15 cellular contexts compared by ENCODE assay signal in genomic region chr10:11299125-11299524, GRCh38.
DNase-seq lines count a peak whose midpoint lies in the region; ATAC-seq and TF ChIP-seq lines count a peak whose summit lies in the region.
"Had no signal": no experiment of that assay in that cellular context is flagged by ENCODE, and none has a peak within 500 bp of the region (broad histone marks: within the 10 kb centered on the region; RNA-seq: fewer than 3 reads in every experiment).

No MANE protein-coding gene starts in this region.

- H3K9me3 Mint-ChIP-seq in activated CD4-positive, alpha-beta T cell treated with anti-CD3 and anti-CD28 coated beads, Interleukin-2, amount 10 ng/mL, durations not matched to agents 24 days and 14 days = no peaks in the 10 kb centered on the region
- no peaks in the 10 kb centered on the region for H3K9me3 Mint-ChIP-seq in CD8-positive, alpha-beta T cell
- H3K9me3 Mint-ChIP-seq in immature natural killer cell (no peaks in the 10 kb centered on the region), osteocyte (ENCODE audit: unreplicated experiment) (no peaks in the 10 kb centered on the region)
- H3K9me3 Mint-ChIP-seq: GM23338 had no signal

- H3K36me3 Mint-ChIP-seq in activated CD4-positive, alpha-beta T cell treated with anti-CD3 and anti-CD28 coated beads, Interleukin-2, amount 10 ng/mL, durations not matched to agents 24 days and 14 days (ENCODE audit: low read depth) = peaks cover 76% of the 10 kb centered on the region
- peaks cover 96% of the 10 kb centered on the region for H3K36me3 Mint-ChIP-seq in CD8-positive, alpha-beta T cell
- H3K36me3 Mint-ChIP-seq in immature natural killer cell = peaks cover 31 to 66% (median 58%) of the 10 kb centered on the region in 3 donors
- H3K36me3 Mint-ChIP-seq in osteocyte (ENCODE audit: unreplicated experiment) = peaks cover 13% of the 10 kb centered on the region

- no peaks in the 10 kb centered on the region for H3K4me1 ChIP-seq in CD8-positive, alpha-beta T cell (ENCODE audit: insufficient read depth, low read length)
- H3K4me1 ChIP-seq in smooth muscle cell (ENCODE audit: low read depth) = no peaks in the 10 kb centered on the region
- H3K4me1 ChIP-seq: Caco-2 had no signal

- no peaks in the 10 kb centered on the region for H3K79me2 ChIP-seq in smooth muscle cell (ENCODE audit: low read depth)

- H3K4me2 ChIP-seq in smooth muscle cell = no peak overlapping the region
- H3K4me2 ChIP-seq: GM23338 had no signal

- no peaks in the 10 kb centered on the region for H4K20me1 ChIP-seq in smooth muscle cell (ENCODE audit: low read depth)

- intact Hi-C loops in activated CD4-positive, alpha-beta T cell treated with anti-CD3 and anti-CD28 coated beads, Interleukin-2, amount 10 ng/mL, durations not matched to agents 24 days and 14 days (cut with micrococcal nuclease) = no loop called here
- intact Hi-C loops in CD8-positive, alpha-beta T cell (cut with DNase I, micrococcal nuclease) = no loop called here

- TF ChIP-seq POLR2A in GM18505 (IDR thresholded peaks at IDR 0.05; ENCODE audit: borderline replicate concordance, extremely low read depth, insufficient read depth, insufficient read length) = no peak

- peaks cover 56% of the 10 kb centered on the region for H3K36me3 ChIP-seq in CD8-positive, alpha-beta T cell (ENCODE audit: insufficient read depth, low read length)
- no peaks in the 10 kb centered on the region for H3K36me3 ChIP-seq in smooth muscle cell (ENCODE audit: low read depth)

- peaks cover 2% of the 10 kb centered on the region for H3K4me1 Mint-ChIP-seq in activated CD4-positive, alpha-beta T cell treated with anti-CD3 and anti-CD28 coated beads, Interleukin-2, amount 10 ng/mL, durations not matched to agents 24 days and 14 days
- H3K4me1 Mint-ChIP-seq in CD8-positive, alpha-beta T cell (ENCODE audit: low read depth) = peaks cover 18% of the 10 kb centered on the region
- H3K4me1 Mint-ChIP-seq in immature natural killer cell (peaks cover 56 to 90% of the 10 kb centered on the region in 2 donors), osteocyte (ENCODE audit: unreplicated experiment) (peaks cover 8% of the 10 kb centered on the region)
- H3K4me1 Mint-ChIP-seq: GM23338 had no signal

- no peaks in the 10 kb centered on the region for H3K9me3 ChIP-seq in CD8-positive, alpha-beta T cell (ENCODE audit: low read length)
- no peaks in the 10 kb centered on the region for H3K9me3 ChIP-seq in smooth muscle cell (replicated peaks; ENCODE audit: low read depth)

- no peak overlapping the region for H3K4me3 Mint-ChIP-seq in activated CD4-positive, alpha-beta T cell treated with anti-CD3 and anti-CD28 coated beads, Interleukin-2, amount 10 ng/mL, durations not matched to agents 24 days and 14 days
- H3K4me3 Mint-ChIP-seq in CD8-positive, alpha-beta T cell = no peak overlapping the region
- H3K4me3 Mint-ChIP-seq in immature natural killer cell = no peak overlapping the region
- H3K4me3 Mint-ChIP-seq in osteocyte (ENCODE audit: unreplicated experiment) = no peak overlapping the region
- H3K4me3 Mint-ChIP-seq: GM23338 had no signal

- no peak for ATAC-seq in CD8-positive, alpha-beta T cell
- ATAC-seq in HG02840 (IDR thresholded peaks at IDR 0.05; ENCODE audit: low FRiP score, unreplicated experiment) (no peak), GM18505 (IDR thresholded peaks at IDR 0.05; ENCODE audit: unreplicated experiment) (no peak)
- ATAC-seq: GM23338 had no signal

- WGBS in smooth muscle cell (ENCODE audit: low lambda C conversion rate) = 94% methylated on average over 11 of the region's 11 CpGs

- no peak overlapping the region for H2AFZ ChIP-seq in smooth muscle cell (ENCODE audit: low read depth)
- H2AFZ ChIP-seq: GM23338 had no signal

- CTCF ChIA-PET in CD8-positive, alpha-beta T cell (lab: Charles Lee) = no interaction called here

- no peaks in the 10 kb centered on the region for H3K27me3 Mint-ChIP-seq in activated CD4-positive, alpha-beta T cell treated with anti-CD3 and anti-CD28 coated beads, Interleukin-2, amount 10 ng/mL, durations not matched to agents 24 days and 14 days
- no peaks in the 10 kb centered on the region for H3K27me3 Mint-ChIP-seq in CD8-positive, alpha-beta T cell (ENCODE audit: low read depth)
- H3K27me3 Mint-ChIP-seq in immature natural killer cell (ENCODE audit: low read depth in 3 of 3) = peaks cover 11 to 57% (median 52%) of the 10 kb centered on the region in 3 donors
- no peaks in the 10 kb centered on the region for H3K27me3 Mint-ChIP-seq in osteocyte (ENCODE audit: unreplicated experiment)

- no peak overlapping the region for H3K27ac ChIP-seq in CD8-positive, alpha-beta T cell (ENCODE audit: low read depth, low read length)
- no peak overlapping the region for H3K27ac ChIP-seq in smooth muscle cell (ENCODE audit: low read depth)
- H3K27ac ChIP-seq: C4-2B had no signal

- no peaks in the 10 kb centered on the region for H3F3A ChIP-seq in smooth muscle cell (ENCODE audit: low read depth)

- no peak overlapping the region for H3K4me3 ChIP-seq in CD8-positive, alpha-beta T cell (ENCODE audit: low read depth, low read length)
- H3K4me3 ChIP-seq in smooth muscle cell = no peak overlapping the region
- H3K4me3 ChIP-seq: GM23338 had no signal

- no peak overlapping the region for H3K9ac ChIP-seq in smooth muscle cell (ENCODE audit: low read depth)

- DNase-seq in activated CD4-positive, alpha-beta T cell treated with anti-CD3 and anti-CD28 coated beads, Interleukin-2, amount 10 ng/mL, durations not matched to agents 24 days and 14 days = no peak
- no peak for DNase-seq in activated CD4-positive, alpha-beta T cell treated with anti-CD3 and anti-CD28 coated beads, Interleukin-2, amount 50 U/mL, for 48 hours
- DNase-seq in CD8-positive, alpha-beta T cell = peak in 1 of 7 experiments; percentile 44
- DNase-seq in immature natural killer cell (no peak), osteocyte (ENCODE audit: extremely low spot score, unreplicated experiment) (peak; percentile 76), smooth muscle cell (lab: John Stamatoyannopoulos, UW; ENCODE audit: unreplicated experiment) (no peak)
- DNase-seq: Caco-2, DMS53, NCI-H1436 treated with DMSO at 0.1 percent for 48 hours, NCI-H2081, NCI-H524 had no signal

- no peak for TF ChIP-seq CTCF in CD8-positive, alpha-beta T cell (IDR thresholded peaks at IDR 0.05)
- TF ChIP-seq CTCF in osteocyte (IDR thresholded peaks at IDR 0.05) (no peak), smooth muscle cell (IDR thresholded peaks at IDR 0.05; ENCODE audit: borderline replicate concordance, insufficient read depth, poor library complexity, severe bottlenecking) (no peak)

- peak overlapping the region; percentile 11 for H3K27ac Mint-ChIP-seq in activated CD4-positive, alpha-beta T cell treated with anti-CD3 and anti-CD28 coated beads, Interleukin-2, amount 10 ng/mL, durations not matched to agents 24 days and 14 days
- H3K27ac Mint-ChIP-seq in CD8-positive, alpha-beta T cell = peak overlapping the region; percentile 62
- peak overlapping the region in 5 of 6 donors; percentile 54 to 74 (median 57) for H3K27ac Mint-ChIP-seq in immature natural killer cell
- no peak overlapping the region for H3K27ac Mint-ChIP-seq in osteocyte (ENCODE audit: unreplicated experiment)
- H3K27ac Mint-ChIP-seq: GM23338 had no signal

- no peaks in the 10 kb centered on the region for H3K27me3 ChIP-seq in CD8-positive, alpha-beta T cell (ENCODE audit: insufficient read depth, low read length)
- H3K27me3 ChIP-seq in smooth muscle cell (ENCODE audit: low read depth) = no peaks in the 10 kb centered on the region

- POLR2A ChIA-PET in CD8-positive, alpha-beta T cell (lab: Charles Lee) = no interaction called here
